In the genomic region with DNA sequence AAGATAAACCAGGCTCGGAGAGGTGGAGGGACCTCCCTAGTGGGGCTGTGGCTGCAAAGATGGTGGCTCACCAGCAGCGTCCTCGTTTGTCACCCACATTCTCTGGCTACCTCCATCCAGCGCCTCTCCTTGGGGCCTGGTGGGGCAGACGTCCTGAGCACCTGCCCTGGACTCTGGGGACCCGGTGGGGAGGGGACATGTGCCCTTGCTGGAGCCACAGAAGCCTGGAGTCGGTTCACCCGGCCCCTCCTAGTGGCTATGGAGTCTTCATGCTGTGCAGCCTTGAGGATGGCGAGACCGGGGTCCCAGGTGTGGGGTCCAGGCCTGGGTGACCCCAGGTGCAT, we compare ENCODE assay signal across 16 cellular contexts. TPM values are rescaled to one million over a fixed set of nuclear protein-coding genes. Genes with fewer than 3 reads are reported as not detected.
"Had no signal": no experiment of that assay in that cellular context is flagged by ENCODE, and none has a peak within 500 bp of the region (broad histone marks: within the 10 kb centered on the region; RNA-seq: fewer than 3 reads in every experiment).

No MANE protein-coding gene starts in this region.

- H3K9me3 Mint-ChIP-seq: activated B cell treated with CpG ODN at 0.5 μM for 24 hours; activated CD4-positive, alpha-beta T cell treated with anti-CD3 and anti-CD28 coated beads, Interleukin-2, amount 10 ng/mL, durations not matched to agents 24 days and 14 days; activated T-helper 1 cell treated with anti-CD3 and anti-CD28 coated beads, Interleukin-12 subunit alpha, Interleukin-12 subunit beta, Interleukin-2, Interleukin-4 antibody, amounts not matched to agents 30 ng/mL and 10 ng/mL and 1 ng/mL, durations not matched to agents 14 hours and 24 hours and 36 hours; effector memory CD8-positive, alpha-beta T cell; nephron progenitor cell; stimulated activated naive CD8-positive, alpha-beta T cell treated with anti-CD3 and anti-CD28 coated beads, Interleukin-15, amount 100 ng/mL, for 72 hours had no signal

- H3K4me3 Mint-ChIP-seq: activated B cell treated with CpG ODN at 0.5 μM for 24 hours; activated CD4-positive, alpha-beta T cell treated with anti-CD3 and anti-CD28 coated beads, Interleukin-2, amount 10 ng/mL, durations not matched to agents 24 days and 14 days; activated T-helper 1 cell treated with anti-CD3 and anti-CD28 coated beads, Interleukin-12 subunit alpha, Interleukin-12 subunit beta, Interleukin-2, Interleukin-4 antibody, amounts not matched to agents 30 ng/mL and 10 ng/mL and 1 ng/mL, durations not matched to agents 14 hours and 24 hours and 36 hours; nephron progenitor cell had no signal

- ATAC-seq: effector memory CD8-positive, alpha-beta T cell; pancreas; stimulated activated naive CD8-positive, alpha-beta T cell treated with anti-CD3 and anti-CD28 coated beads, Interleukin-15, amount 100 ng/mL, for 72 hours had no signal

- H3K36me3 ChIP-seq: pancreas had no signal

- H3K27ac Mint-ChIP-seq: activated B cell treated with CpG ODN at 0.5 μM for 24 hours; activated T-helper 1 cell treated with anti-CD3 and anti-CD28 coated beads, Interleukin-12 subunit alpha, Interleukin-12 subunit beta, Interleukin-2, Interleukin-4 antibody, amounts not matched to agents 30 ng/mL and 10 ng/mL and 1 ng/mL, durations not matched to agents 14 hours and 24 hours and 36 hours; nephron progenitor cell had no signal

- H3K27me3 Mint-ChIP-seq: activated B cell treated with CpG ODN at 0.5 μM for 24 hours; activated CD4-positive, alpha-beta T cell treated with anti-CD3 and anti-CD28 coated beads, Interleukin-2, amount 10 ng/mL, durations not matched to agents 24 days and 14 days; effector memory CD8-positive, alpha-beta T cell; stimulated activated naive CD8-positive, alpha-beta T cell treated with anti-CD3 and anti-CD28 coated beads, Interleukin-15, amount 100 ng/mL, for 72 hours had no signal

- H3K27ac ChIP-seq: foreskin keratinocyte, pancreas, sigmoid colon, testis had no signal

- H3K4me1 ChIP-seq: foreskin keratinocyte had no signal

- H3K9me3 ChIP-seq: pancreas, sigmoid colon, spleen, testis had no signal

- H3K27me3 ChIP-seq: foreskin keratinocyte, pancreas, sigmoid colon, spleen, testis had no signal

- H3K4me3 ChIP-seq: pancreas, sigmoid colon had no signal

- DNase-seq: activated B cell treated with CpG ODN at 0.5 μM for 24 hours; activated CD4-positive, alpha-beta T cell treated with anti-CD3 and anti-CD28 coated beads, Interleukin-2, amount 10 ng/mL, durations not matched to agents 24 days and 14 days; activated naive CD4-positive, alpha-beta T cell; anterior cingulate cortex; cerebellar nuclear complex; effector memory CD8-positive, alpha-beta T cell; nephron progenitor cell; sigmoid colon; spleen; stimulated activated naive CD8-positive, alpha-beta T cell treated with anti-CD3 and anti-CD28 coated beads, Interleukin-15, amount 100 ng/mL, for 72 hours; T-helper 2 cell had no signal

RNA-seq across cellular contexts. Expression of gene AMZ1, which starts 41.7 kb away (rescaled TPM):
- total RNA-seq: activated CD4-positive, alpha-beta T cell treated with anti-CD3 and anti-CD28 coated beads, Interleukin-2, amount 10 ng/mL, durations not matched to agents 24 days and 14 days; activated CD8-positive, alpha-beta memory T cell treated with anti-CD3 and anti-CD28 coated beads for 36 hours; foreskin keratinocyte had no signal
- polyA plus RNA-seq: foreskin keratinocyte had no signal
